Comparison of ENCODE assay signal across 10 cellular contexts in the genomic region with DNA sequence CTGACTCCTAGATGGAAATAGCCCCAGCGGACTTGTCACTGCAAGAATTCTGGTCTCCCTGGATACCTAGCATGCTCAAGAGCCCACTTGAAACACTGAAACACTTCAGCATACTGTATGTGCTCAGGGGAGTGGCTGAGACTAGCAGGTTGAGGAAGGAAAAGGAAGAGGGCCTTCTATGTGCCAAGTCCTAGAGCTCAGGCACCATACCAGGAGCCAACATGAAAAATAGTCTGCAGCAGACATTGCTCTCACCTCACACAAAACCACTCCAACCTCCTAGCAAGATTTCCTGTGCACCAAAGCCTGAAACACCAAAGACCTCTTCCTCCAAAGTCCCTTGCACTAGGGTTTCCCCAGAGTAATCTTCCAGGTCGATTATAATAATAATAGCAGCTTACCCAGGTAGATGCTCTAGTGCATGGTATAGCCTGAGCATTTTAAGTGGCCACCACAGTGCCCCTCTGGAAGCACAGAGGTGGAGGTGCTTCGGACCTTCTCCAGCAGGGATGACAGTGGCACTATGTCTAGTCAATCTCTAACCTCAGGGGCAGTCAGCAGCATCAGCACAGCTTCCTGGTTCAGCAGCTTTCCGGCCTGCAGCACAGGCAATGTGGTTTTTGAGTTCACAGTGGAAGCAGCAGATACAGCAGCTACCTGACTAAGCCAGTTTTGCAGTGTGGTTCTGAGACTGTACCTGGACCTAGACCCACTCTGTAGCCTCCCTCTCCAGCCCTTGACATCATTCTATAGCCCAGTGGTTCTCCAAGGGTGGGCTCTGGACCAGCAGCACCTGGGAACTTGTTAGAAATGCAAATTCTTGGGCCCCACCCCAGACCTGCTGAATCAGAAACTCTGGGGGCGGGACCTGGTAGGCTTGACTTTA. TPM values are rescaled to one million over a fixed set of nuclear protein-coding genes. Genes with fewer than 3 reads are reported as not detected.
DNase-seq lines count a peak whose midpoint lies in the region; ATAC-seq, FAIRE-seq and TF ChIP-seq lines count a peak whose summit lies in the region.
"Had no signal": no experiment of that assay in that cellular context is flagged by ENCODE, and none has a peak within 500 bp of the region (broad histone marks: within the 10 kb centered on the region; RNA-seq: fewer than 3 reads in every experiment).

No MANE protein-coding gene starts in this region.

- H3K27ac ChIP-seq in HL-60 (replicated peaks) (peak overlapping the region; percentile 97), endodermal cell (ENCODE audit: low read depth, low read length) (no peak overlapping the region)
- H3K27ac ChIP-seq: tibial artery had no signal

- H3K27me3 Mint-ChIP-seq in effector memory CD8-positive, alpha-beta T cell, result no peaks in the 10 kb centered on the region
- H3K27me3 Mint-ChIP-seq in endodermal cell (ENCODE audit: insufficient read depth), result no peaks in the 10 kb centered on the region

- ATAC-seq in GM19468 (IDR thresholded peaks at IDR 0.05; ENCODE audit: extremely low read depth, unreplicated experiment), result peak; percentile 29
- ATAC-seq in effector memory CD8-positive, alpha-beta T cell (replicated peaks), result peak; percentile 67

- H3K9me3 ChIP-seq in endodermal cell (ENCODE audit: control insufficient read depth, low read length), result no peaks in the 10 kb centered on the region
- H3K9me3 ChIP-seq: tibial artery had no signal

- DNase-seq in DMS79 (lab: John Stamatoyannopoulos, UW), result peak; percentile 91
- peak in 1 of 2 experiments; percentile 92 for DNase-seq in HL-60 (ENCODE audit: low read depth in 1 of 2, low spot score in 1 of 2)
- DNase-seq in UCSD-AML1 (lab: John Stamatoyannopoulos, UW; ENCODE audit: unreplicated experiment), result peak; percentile 47
- peak; percentile 58 to 67 (median 64) for DNase-seq in effector memory CD8-positive, alpha-beta T cell
- DNase-seq in stimulated activated CD8-positive, alpha-beta memory T cell treated with anti-CD3 and anti-CD28 coated beads, Interleukin-7, amount 100 ng/mL, for 1 hour (ENCODE audit: low read depth in 2 of 2), result peak; percentile 33 to 43
- no peak for DNase-seq in RCC 7860 (ENCODE audit: low spot score)
- DNase-seq in endodermal cell, result no peak

- peak overlapping the region; percentile 92 to 95 for H3K27ac Mint-ChIP-seq in effector memory CD8-positive, alpha-beta T cell
- no peak overlapping the region for H3K27ac Mint-ChIP-seq in endodermal cell

- H3K4me1 Mint-ChIP-seq in effector memory CD8-positive, alpha-beta T cell (ENCODE audit: low read depth in 2 of 2), result peaks cover 62% of the 10 kb centered on the region in 2 donors
- H3K4me1 Mint-ChIP-seq in endodermal cell, result peaks cover 3% of the 10 kb centered on the region

- H3K9me3 Mint-ChIP-seq in effector memory CD8-positive, alpha-beta T cell, result no peaks in the 10 kb centered on the region
- H3K9me3 Mint-ChIP-seq in endodermal cell, result no peaks in the 10 kb centered on the region

- FAIRE-seq in RCC 7860 (lab: Jason Lieb, UNC), result no peak
- FAIRE-seq: endothelial cell of umbilical vein had no signal

- peaks cover 38% of the 10 kb centered on the region for H3K36me3 Mint-ChIP-seq in effector memory CD8-positive, alpha-beta T cell (ENCODE audit: insufficient read depth)
- H3K36me3 Mint-ChIP-seq in endodermal cell (ENCODE audit: low read depth), result no peaks in the 10 kb centered on the region

- no peaks in the 10 kb centered on the region for H3K36me3 ChIP-seq in endodermal cell (ENCODE audit: control insufficient read depth, insufficient read depth, low read length)
- H3K36me3 ChIP-seq: tibial artery had no signal

- H3K4me3 ChIP-seq in HL-60 (replicated peaks; ENCODE audit: insufficient read depth, low read length) (no peak overlapping the region), endodermal cell (ENCODE audit: low read length) (no peak overlapping the region)
- H3K4me3 ChIP-seq: tibial artery had no signal

- WGBS in endodermal cell (ENCODE audit: insufficient coverage in 1 of 2, insufficient read length in 1 of 2), 2 experiments, result 84 to 93% methylated on average over 3 to 5 of the region's 5 CpGs

- H3K27me3 ChIP-seq in HL-60 (ENCODE audit: insufficient read depth, poor library complexity, severe bottlenecking), result no peaks in the 10 kb centered on the region
- no peaks in the 10 kb centered on the region for H3K27me3 ChIP-seq in endodermal cell (ENCODE audit: control insufficient read depth, insufficient read depth, low read length, poor library complexity, severe bottlenecking)
- H3K27me3 ChIP-seq: tibial artery had no signal

- H3K4me3 Mint-ChIP-seq in effector memory CD8-positive, alpha-beta T cell, result peak overlapping the region; percentile 82 to 84
- H3K4me3 Mint-ChIP-seq in endodermal cell, result no peak overlapping the region

- no peak overlapping the region for H3K9ac ChIP-seq in endodermal cell (ENCODE audit: extremely low read depth, low read length, poor library complexity, severe bottlenecking)

- TF ChIP-seq CTCF in HL-60 (IDR thresholded peaks at IDR 0.05; ENCODE audit: insufficient read depth, low read length) (no peak), endodermal cell (conservative IDR thresholded peaks at IDR 0.05) (no peak)

- no peaks in the 10 kb centered on the region for H3K4me1 ChIP-seq in endodermal cell (ENCODE audit: control insufficient read depth, insufficient read depth, low read length)
- H3K4me1 ChIP-seq: tibial artery had no signal

RNA-seq across cellular contexts. Expression of a gene that starts 45.6 kb away (rescaled TPM):
- total RNA-seq in endodermal cell, result not detected
- polyA plus RNA-seq in endodermal cell (2013, experiment 1 of 2), result not detected
- not detected for polyA plus RNA-seq in endodermal cell (2013, experiment 2 of 2)
- total RNA-seq: endothelial cell of umbilical vein had no signal
- polyA plus RNA-seq: endothelial cell of umbilical vein had no signal

Comparison
In these comparisons a context has a peak if more than half of its experiments do, and no peak if none do; other contexts are left out.
1. DNase-seq: peak in DMS79 (single experiment), UCSD-AML1 (single experiment), effector memory CD8-positive, alpha-beta T cell (3 of 3) and stimulated activated CD8-positive, alpha-beta memory T cell treated with anti-CD3 and anti-CD28 coated beads, Interleukin-7, amount 100 ng/mL, for 1 hour (2 of 2); none in RCC 7860 (single experiment) and endodermal cell (single experiment).